8 cellular contexts compared by ENCODE assay signal in the genomic region with DNA sequence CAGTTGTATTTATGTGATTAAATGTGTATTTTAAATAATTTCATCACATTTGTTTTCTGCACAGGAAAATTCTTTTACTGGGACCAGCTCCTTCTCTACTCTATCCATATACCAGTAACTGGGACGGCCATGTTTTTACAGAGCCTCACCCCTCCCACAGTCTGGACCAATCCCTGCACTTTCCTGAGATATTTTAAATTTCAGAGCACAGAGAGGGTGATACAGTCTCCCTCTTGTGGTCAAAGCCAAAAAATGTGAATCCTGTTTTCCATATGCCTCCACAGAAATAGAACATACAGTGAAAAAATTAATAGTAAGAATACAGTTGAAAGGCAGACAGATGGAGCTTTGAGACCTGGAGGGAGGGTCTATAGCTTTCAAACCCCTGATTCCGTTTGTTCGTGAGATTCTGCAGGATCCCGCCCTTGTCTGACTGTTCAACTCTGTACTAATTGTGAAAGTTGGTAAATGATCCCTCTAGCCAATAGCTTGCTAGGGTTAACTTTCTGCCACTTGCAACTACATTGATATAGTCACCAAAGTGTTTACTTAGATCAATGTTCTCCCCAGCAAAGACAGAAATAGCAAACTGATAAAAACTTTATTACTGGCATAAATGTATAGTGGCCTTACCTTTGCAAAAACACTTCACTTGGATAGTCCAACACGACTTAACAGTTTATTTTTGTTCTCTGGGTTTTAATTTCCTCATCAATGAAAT.
DNase-seq lines count a peak whose midpoint lies in the region; ATAC-seq, FAIRE-seq and TF ChIP-seq lines count a peak whose summit lies in the region.

No MANE protein-coding gene starts in this region.

- DNase-seq in DMS53 treated with DMSO at 0.1 percent for 48 hours (lab: John Stamatoyannopoulos, UW; ENCODE audit: unreplicated experiment) (peak; percentile 66), HPDE6-E6E7 (ENCODE audit: extremely low spot score) (peak; percentile 12), adipocyte (ENCODE audit: low read depth) (peak; percentile 7), HepG2 (ENCODE audit: low spot score) (peak; percentile 17), nucleus accumbens (lab: John Stamatoyannopoulos, UW) (no peak)
- DNase-seq in CD8-positive, alpha-beta memory T cell = no peak

- H3K27me3 Mint-ChIP-seq in CD8-positive, alpha-beta memory T cell = no peaks in the 10 kb centered on the region

- H2AFZ ChIP-seq in HepG2 (ENCODE audit: low read length) = no peak overlapping the region

- in situ Hi-C loops in HepG2 (cut with HindIII; ENCODE audit: extremely low pct_ligation_motif_present, low pct_unique_long_range_greater_than_20kb) = no loop called here

- no peak overlapping the region for H3K27ac Mint-ChIP-seq in CD8-positive, alpha-beta memory T cell

- no peaks in the 10 kb centered on the region for H3K36me3 ChIP-seq in adipocyte (ENCODE audit: control insufficient read depth, insufficient read depth, low read length, severe bottlenecking)
- H3K36me3 ChIP-seq in HepG2 (replicated peaks in 1 of 2; ENCODE audit: control insufficient read depth in 1 of 2, insufficient read depth in 2 of 2, low read length in 2 of 2) = no peaks in the 10 kb centered on the region
- H3K36me3 ChIP-seq in CD8-positive, alpha-beta memory T cell (ENCODE audit: insufficient read depth, low read length) = no peaks in the 10 kb centered on the region

- no peak; the same call in 1 of the 2 replicates for TF ChIP-seq CTCF in HepG2 (CRISPR knock-in tag; IDR thresholded peaks at IDR 0.05)

- no peak overlapping the region for H3K27ac ChIP-seq in HepG2 (ENCODE audit: extremely low read length, insufficient read depth, low read length)
- no peak overlapping the region for H3K27ac ChIP-seq in CD8-positive, alpha-beta memory T cell (ENCODE audit: low read depth, low read length)

- FAIRE-seq in HepG2 (lab: Jason Lieb, UNC) = peak; percentile 8

- H3K79me2 ChIP-seq in HepG2 (ENCODE audit: insufficient read depth, low read length) = no peaks in the 10 kb centered on the region

- TF ChIP-seq RAD21 in HepG2 (CRISPR knock-in tag; IDR thresholded peaks at IDR 0.05) = no peak

- no peak overlapping the region for H3K9ac ChIP-seq in adipocyte (ENCODE audit: low read length)
- no peak overlapping the region for H3K9ac ChIP-seq in HepG2 (ENCODE audit: insufficient read depth, low read depth, low read length)

- H3K4me1 ChIP-seq in adipocyte (ENCODE audit: control insufficient read depth, insufficient read depth, low read length) (no peaks in the 10 kb centered on the region), HepG2 (ENCODE audit: insufficient read depth, low read length) (no peaks in the 10 kb centered on the region)
- no peaks in the 10 kb centered on the region for H3K4me1 ChIP-seq in CD8-positive, alpha-beta memory T cell (ENCODE audit: insufficient read depth, low read length)

- no peak overlapping the region for H3K4me2 ChIP-seq in HepG2 (ENCODE audit: low read depth, low read length)

- peaks cover 2 to 11% (median 7%) of the 10 kb centered on the region in 5 donors for H3K9me3 Mint-ChIP-seq in CD8-positive, alpha-beta memory T cell

- H3K4me3 ChIP-seq in adipocyte (ENCODE audit: low read length) (no peak overlapping the region), HepG2 (replicated peaks in 1 of 3; ENCODE audit: insufficient read depth in 1 of 3, low read depth in 2 of 3, low read length in 3 of 3) (no peak overlapping the region)
- no peak overlapping the region for H3K4me3 ChIP-seq in CD8-positive, alpha-beta memory T cell (ENCODE audit: low read length)

- ATAC-seq in HepG2 = peak; percentile 83
- ATAC-seq in GM18870 (IDR thresholded peaks at IDR 0.05; ENCODE audit: unreplicated experiment) = no peak
- no peak for ATAC-seq in GM21825 (IDR thresholded peaks at IDR 0.05; ENCODE audit: unreplicated experiment)

- no peaks in the 10 kb centered on the region for H3K4me1 Mint-ChIP-seq in CD8-positive, alpha-beta memory T cell

- TF ChIP-seq EP300 in HepG2 (IDR thresholded peaks at IDR 0.05; ENCODE audit: low read depth in 2 of 2, low read length in 2 of 2) = no peak
- no peak for TF ChIP-seq EP300 in HepG2 (CRISPR knock-in tag; IDR thresholded peaks at IDR 0.05; ENCODE audit: borderline replicate concordance)

- no peak overlapping the region for H3K4me3 Mint-ChIP-seq in CD8-positive, alpha-beta memory T cell

- POLR2A ChIA-PET in HepG2 (lab: Yijun Ruan, JAX) = no interaction called here
- POLR2A ChIA-PET in CD8-positive, alpha-beta memory T cell (lab: Charles Lee) = no interaction called here

- CTCF ChIA-PET in HepG2 (lab: Yijun Ruan, JAX; ENCODE audit: low intra/inter-chr PET ratio, low total read pairs) = no interaction called here
- CTCF ChIA-PET in CD8-positive, alpha-beta memory T cell (lab: Charles Lee) = no interaction called here

- no peak for TF ChIP-seq POLR2A in HepG2 (IDR thresholded peaks at IDR 0.05; ENCODE audit: insufficient read depth in 1 of 2, low read depth in 2 of 2, low read length in 2 of 2)

- no TSS peak for BruUV-seq in HepG2 (replicated peaks; lab: Mats Ljungman, UMichigan)

- intact Hi-C loops in HepG2 (cut with micrococcal nuclease; ENCODE audit: unreplicated experiment) = no loop called here

- WGBS in HepG2 (ENCODE audit: low lambda C conversion rate) = 1% methylated on average over 3 of the region's 5 CpGs

- H3K36me3 Mint-ChIP-seq in CD8-positive, alpha-beta memory T cell = peaks cover 0 to 1% (median 0%) of the 10 kb centered on the region in 3 donors

- H4K20me1 ChIP-seq in HepG2 (ENCODE audit: insufficient read depth, low read length) = no peaks in the 10 kb centered on the region

- H3K27me3 ChIP-seq in adipocyte (replicated peaks; ENCODE audit: control insufficient read depth, insufficient read depth, low read length) = no peaks in the 10 kb centered on the region
- no peaks in the 10 kb centered on the region; a peak in 2 of 5 replicates for H3K27me3 ChIP-seq in HepG2 (ENCODE audit: control insufficient read depth in 1 of 2, insufficient read depth in 2 of 2, low read length in 2 of 2)
- no peaks in the 10 kb centered on the region for H3K27me3 ChIP-seq in CD8-positive, alpha-beta memory T cell (ENCODE audit: insufficient read depth, low read length, poor library complexity, severe bottlenecking)

- no peaks in the 10 kb centered on the region for H3K9me3 ChIP-seq in adipocyte (ENCODE audit: control insufficient read depth, low read length)
- no peaks in the 10 kb centered on the region for H3K9me3 ChIP-seq in HepG2 (ENCODE audit: low read length)
- H3K9me3 ChIP-seq in CD8-positive, alpha-beta memory T cell (ENCODE audit: low read length) = no peaks in the 10 kb centered on the region

TF ChIP-seq in HepG2, 621 proteins besides CTCF, POLR2A, EP300 and RAD21:
- TF ChIP-seq STAG1 (CRISPR knock-in tag; IDR thresholded peaks at IDR 0.05) (peak; percentile 32; the same call in 1 of the 2 replicates), ELF3 (CRISPR knock-in tag; IDR thresholded peaks at IDR 0.05) (no peak)
TF ChIP-seq in HepG2: peak in this region for 1.

Comparison
In these comparisons a context has a peak if more than half of its experiments do, and no peak if none do; other contexts are left out.
1. DNase-seq: peak in DMS53 treated with DMSO at 0.1 percent for 48 hours (single experiment), HPDE6-E6E7 (single experiment), adipocyte (single experiment) and HepG2 (single experiment); none in CD8-positive, alpha-beta memory T cell (0 of 5) and nucleus accumbens (0 of 56).